ENCODE assay signal across 8 cellular contexts in genomic region chr14:26281280-26281998, GRCh38.
A peak's percentile ranks its signal among the peaks of the same experiment; 100 is the strongest.
DNase-seq lines count a peak whose midpoint lies in the region; ATAC-seq and TF ChIP-seq lines count a peak whose summit lies in the region.

No MANE protein-coding gene starts in this region.

- no peak overlapping the region for H3K4me3 Mint-ChIP-seq in MCF 10A (ENCODE audit: unreplicated experiment)

- TF ChIP-seq CTCF in NB4 (IDR thresholded peaks at IDR 0.05; ENCODE audit: low read depth, low read length) (no peak), MCF 10A (IDR thresholded peaks at IDR 0.05; ENCODE audit: unreplicated experiment) (no peak)

- ATAC-seq in HG03108 (IDR thresholded peaks at IDR 0.05; ENCODE audit: unreplicated experiment): no peak
- no peak for ATAC-seq in HG03097 (IDR thresholded peaks at IDR 0.05; ENCODE audit: low FRiP score, unreplicated experiment)
- no peak for ATAC-seq in GM18519 (IDR thresholded peaks at IDR 0.05; ENCODE audit: low FRiP score, unreplicated experiment)

- no peak overlapping the region for H3K27ac Mint-ChIP-seq in MCF 10A (ENCODE audit: low read depth, unreplicated experiment)

- H3K4me1 Mint-ChIP-seq in MCF 10A (ENCODE audit: insufficient read depth, unreplicated experiment): no peaks in the 10 kb centered on the region

- H3K4me3 ChIP-seq in NB4 (ENCODE audit: low read depth, low read length): no peak overlapping the region

- no peaks in the 10 kb centered on the region for H3K27me3 Mint-ChIP-seq in MCF 10A (ENCODE audit: insufficient read depth, unreplicated experiment)

- CTCF ChIA-PET in MCF 10A (lab: Yijun Ruan, JAX): no interaction called here

- no peaks in the 10 kb centered on the region for H3K9me3 Mint-ChIP-seq in MCF 10A (ENCODE audit: unreplicated experiment)

- no TSS peak for BruUV-seq in MCF 10A (replicated peaks; lab: Mats Ljungman, UMichigan)

- no peak for TF ChIP-seq POLR2A in NB4 (IDR thresholded peaks at IDR 0.05; ENCODE audit: extremely low read depth, insufficient read length)

- intact Hi-C loops in MCF 10A (cut with micrococcal nuclease): no loop called here

- DNase-seq in Caki2 (ENCODE audit: low read depth) (peak; percentile 60), NB4 (ENCODE audit: low read depth) (peak; percentile 30), MCF 10A (ENCODE audit: unreplicated experiment) (peak; percentile 69), medulla oblongata (ENCODE audit: extremely low spot score) (peak; percentile 54), NCI-H187 (lab: John Stamatoyannopoulos, UW) (no peak)

- no peaks in the 10 kb centered on the region for H3K36me3 Mint-ChIP-seq in MCF 10A (ENCODE audit: insufficient read depth, unreplicated experiment)

- in situ Hi-C loops in Caki2 (cut with HindIII; ENCODE audit: low pct_unique_long_range_greater_than_20kb, low sequenced_read_pairs): no loop called here

- POLR2A ChIA-PET in MCF 10A (lab: Yijun Ruan, JAX): interaction anchor here (1.3 kb wide), 1 partner anchor 9 kb away, joined by 3 read pairs; no protein-coding TSS in a partner anchor

Comparison
In these comparisons a context has a peak if more than half of its experiments do, and no peak if none do; other contexts are left out.
1. DNase-seq: peak in Caki2 (single experiment), NB4 (single experiment), MCF 10A (single experiment) and medulla oblongata (single experiment); none in NCI-H187 (0 of 2).